Comparison of ENCODE assay signal across 20 cellular contexts in the genomic region with DNA sequence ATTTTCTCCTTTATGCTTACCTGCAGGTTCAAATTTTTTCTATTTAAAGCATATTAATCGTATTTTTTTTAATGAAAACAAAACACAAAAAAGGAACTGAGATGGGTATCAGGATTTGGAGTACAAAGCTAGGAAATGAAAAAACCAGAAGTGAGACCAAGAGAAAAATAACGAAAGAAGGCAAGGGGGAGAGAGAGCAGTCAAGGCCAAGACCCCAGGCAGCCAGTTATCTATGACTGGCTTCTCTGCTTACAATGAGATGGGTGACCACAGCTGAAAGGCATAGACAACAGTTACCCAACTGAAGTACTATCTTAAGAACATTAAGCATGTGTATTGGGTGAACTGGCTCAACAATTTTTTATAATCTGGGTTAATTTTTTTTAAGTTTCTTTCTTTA.
"Had no signal": no experiment of that assay in that cellular context is flagged by ENCODE, and none has a peak within 500 bp of the region (broad histone marks: within the 10 kb centered on the region; RNA-seq: fewer than 3 reads in every experiment).

No MANE protein-coding gene starts in this region.

- H3K4me3 Mint-ChIP-seq: activated naive CD4-positive, alpha-beta T cell treated with anti-CD3 and anti-CD28 coated beads, Interleukin-2, amount 10 ng/mL, durations not matched to agents 7 days and 5 days; natural killer cell treated with Interleukin-12 subunit alpha and Interleukin-12 subunit beta and Interleukin-15 and Interleukin-18, amount 100 ng/mL, for 72 hours; T-helper 2 cell treated with Interferon-gamma antibody and Interleukin-4, amounts not matched to agents 5 μg/mL and 100 μg/mL, for 36 hours; type B pancreatic cell; WTC11 had no signal

- H3K27ac Mint-ChIP-seq: activated naive CD4-positive, alpha-beta T cell treated with anti-CD3 and anti-CD28 coated beads, Interleukin-2, amount 10 ng/mL, durations not matched to agents 7 days and 5 days; natural killer cell treated with Interleukin-12 subunit alpha and Interleukin-12 subunit beta and Interleukin-15 and Interleukin-18, amount 100 ng/mL, for 72 hours; T-helper 2 cell treated with Interferon-gamma antibody and Interleukin-4, amounts not matched to agents 5 μg/mL and 100 μg/mL, for 36 hours; type B pancreatic cell; WTC11 had no signal

- H3K9me3 Mint-ChIP-seq: natural killer cell treated with Interleukin-12 subunit alpha and Interleukin-12 subunit beta and Interleukin-15 and Interleukin-18, amount 100 ng/mL, for 72 hours; T-helper 2 cell treated with Interferon-gamma antibody and Interleukin-4, amounts not matched to agents 5 μg/mL and 100 μg/mL, for 36 hours had no signal

- H3K27me3 Mint-ChIP-seq: activated naive CD4-positive, alpha-beta T cell treated with anti-CD3 and anti-CD28 coated beads, Interleukin-2, amount 10 ng/mL, durations not matched to agents 7 days and 5 days had no signal

- H3K4me1 Mint-ChIP-seq: activated naive CD4-positive, alpha-beta T cell treated with anti-CD3 and anti-CD28 coated beads, Interleukin-2, amount 10 ng/mL, durations not matched to agents 7 days and 5 days had no signal

- ATAC-seq: gastroesophageal sphincter; left ventricle myocardium superior; natural killer cell treated with Interleukin-12 subunit alpha and Interleukin-12 subunit beta and Interleukin-15 and Interleukin-18, amount 100 ng/mL, for 72 hours; WTC11 had no signal

- DNase-seq: activated CD4-positive, alpha-beta T cell treated with anti-CD3 and anti-CD28 coated beads, Interleukin-2, amount 50 U/mL, for 4 hours; activated effector memory CD4-positive, alpha-beta T cell treated with Interleukin-2 at 50 U/mL for 16 hours; activated naive CD4-positive, alpha-beta T cell treated with anti-CD3 and anti-CD28 coated beads, Interleukin-2, amount 10 ng/mL, durations not matched to agents 7 days and 5 days; activated T-cell treated with anti-CD3 and anti-CD28 coated beads, Interleukin-2, amount 50 U/mL, for 48 hours; amygdala; cortex of kidney; head of caudate nucleus; hypothalamus; left ventricle myocardium superior; mammary epithelial cell; midbrain; ovary; stimulated activated CD4-positive, alpha-beta T cell treated with anti-CD3 and anti-CD28 coated beads, Interleukin-2, amount 100 ng/mL, for 48 hours; stimulated activated CD8-positive, alpha-beta memory T cell treated with anti-CD3 and anti-CD28 coated beads, Interleukin-4, amount 100 ng/mL, for 48 hours; stimulated activated naive CD4-positive, alpha-beta T cell had no signal

- H3K36me3 Mint-ChIP-seq: activated naive CD4-positive, alpha-beta T cell treated with anti-CD3 and anti-CD28 coated beads, Interleukin-2, amount 10 ng/mL, durations not matched to agents 7 days and 5 days; natural killer cell treated with Interleukin-12 subunit alpha and Interleukin-12 subunit beta and Interleukin-15 and Interleukin-18, amount 100 ng/mL, for 72 hours; type B pancreatic cell; WTC11 had no signal
